26 cellular contexts compared by ENCODE assay signal in genomic region chr15:42080585-42081462, GRCh38. TPM values are rescaled to one million over a fixed set of nuclear protein-coding genes. Genes with fewer than 3 reads are reported as not detected.
A peak's percentile ranks its signal among the peaks of the same experiment; 100 is the strongest.
DNase-seq lines count a peak whose midpoint lies in the region; ATAC-seq, FAIRE-seq and TF ChIP-seq lines count a peak whose summit lies in the region.
"Had no signal": no experiment of that assay in that cellular context is flagged by ENCODE, and none has a peak within 500 bp of the region (broad histone marks: within the 10 kb centered on the region; RNA-seq: fewer than 3 reads in every experiment).

No MANE protein-coding gene starts in this region.

- TF ChIP-seq CTCF in cardiac fibroblast (IDR thresholded peaks at IDR 0.05; ENCODE audit: low read depth, low read length) = no peak
- peak in 2 of 3 experiments; percentile 9 to 38 for TF ChIP-seq CTCF in keratinocyte (optimal IDR thresholded peaks at IDR 0.05 in 1 of 3, IDR thresholded peaks at IDR 0.05 in 1 of 3, conservative IDR thresholded peaks at IDR 0.05 in 1 of 3; ENCODE audit: extremely low read depth in 1 of 3, insufficient read depth in 2 of 3, low read length in 3 of 3)

- H3K36me3 ChIP-seq in BLaER1 = no peaks in the 10 kb centered on the region
- no peaks in the 10 kb centered on the region for H3K36me3 ChIP-seq in keratinocyte (ENCODE audit: control insufficient read depth in 2 of 2, extremely low read depth in 1 of 2, insufficient read depth in 2 of 2, low read length in 2 of 2)
- H3K36me3 ChIP-seq: breast epithelium had no signal

- H3K9me1 ChIP-seq in keratinocyte (ENCODE audit: control insufficient read depth, extremely low read depth, insufficient read depth, low read length) = no peaks in the 10 kb centered on the region

- no peaks in the 10 kb centered on the region for H4K20me1 ChIP-seq in BLaER1
- H4K20me1 ChIP-seq in keratinocyte (ENCODE audit: control insufficient read depth, extremely low read depth, insufficient read depth, low read length) = no peaks in the 10 kb centered on the region

- dilution Hi-C loops in keratinocyte (cut with MboI; ENCODE audit: extremely low pct_ligation_motif_present, low sequenced_read_pairs) = no loop called here

- peak overlapping the region; percentile 29 for H3K4me2 ChIP-seq in BLaER1
- no peak overlapping the region for H3K4me2 ChIP-seq in keratinocyte (ENCODE audit: control insufficient read depth, extremely low read depth, insufficient read depth, low read depth, low read length)

- no peak overlapping the region for H3K4me3 ChIP-seq in BLaER1
- no peak overlapping the region for H3K4me3 ChIP-seq in cardiac fibroblast (replicated peaks in 1 of 2; ENCODE audit: low read depth in 2 of 2, low read length in 2 of 2)
- H3K4me3 ChIP-seq in keratinocyte (ENCODE audit: control insufficient read depth in 2 of 3, extremely low read depth in 1 of 3, insufficient read depth in 2 of 3, low read depth in 1 of 3, low read length in 3 of 3) = no peak overlapping the region
- H3K4me3 ChIP-seq: breast epithelium had no signal

- FAIRE-seq in keratinocyte (lab: Jason Lieb, UNC) = peak; percentile 90

- ATAC-seq in GM19324 (IDR thresholded peaks at IDR 0.05; ENCODE audit: low FRiP score, unreplicated experiment) (no peak), GM21526 (IDR thresholded peaks at IDR 0.05; ENCODE audit: low FRiP score, unreplicated experiment) (no peak)
- ATAC-seq: right cardiac atrium had no signal

- H3K9me3 ChIP-seq in BLaER1 = no peaks in the 10 kb centered on the region
- H3K9me3 ChIP-seq in keratinocyte (ENCODE audit: control insufficient read depth, low read depth, low read length) = no peaks in the 10 kb centered on the region
- H3K9me3 ChIP-seq: breast epithelium had no signal

- no peaks in the 10 kb centered on the region for H3K79me2 ChIP-seq in keratinocyte (ENCODE audit: control insufficient read depth, insufficient read depth, low read length)

- no peak overlapping the region for H3K27ac ChIP-seq in BLaER1
- no peak overlapping the region for H3K27ac ChIP-seq in keratinocyte (ENCODE audit: control insufficient read depth, insufficient read depth, low read length)
- H3K27ac ChIP-seq: breast epithelium, HL-60 had no signal

- DNase-seq in HT-29 (ENCODE audit: low spot score) (peak; percentile 22), cardiac fibroblast (ENCODE audit: low read depth in 2 of 2) (peak; percentile 19 to 48), keratinocyte (ENCODE audit: low read depth, low spot score) (no peak), T-helper 2 cell (no peak)
- DNase-seq in NK-92 treated with Interleukin-12 subunit alpha and Interleukin-12 subunit beta, amount 100 ng/mL, for 24 hours (lab: John Stamatoyannopoulos, UW) = no peak
- DNase-seq: activated CD4-positive, alpha-beta T cell treated with anti-CD3 and anti-CD28 coated beads, Interleukin-2, amount 50 U/mL, for 4 hours; activated naive CD4-positive, alpha-beta T cell treated with anti-CD3 and anti-CD28 coated beads, Interleukin-2, amount 50 U/mL, for 16 hours; activated T-cell treated with anti-CD3 and anti-CD28 coated beads, Interleukin-2, amount 50 U/mL, for 24 hours; DND-41; effector CD4-positive, alpha-beta T cell; GOT3; KG1; NCI-H2029 treated with DMSO at 0.1 percent for 48 hours; NCI-H510A treated with DMSO at 0.1 percent for 48 hours; nucleus accumbens; SHP77; stimulated activated naive CD4-positive, alpha-beta T cell; T-helper 1 cell had no signal

- H3K27me3 ChIP-seq in BLaER1 (no peaks in the 10 kb centered on the region), keratinocyte (ENCODE audit: control insufficient read depth, extremely low read depth, insufficient read depth, low read length) (no peaks in the 10 kb centered on the region)

- H2AFZ ChIP-seq in keratinocyte (ENCODE audit: control insufficient read depth, low read length) = no peak overlapping the region

- H3K9ac ChIP-seq in BLaER1 (no peak overlapping the region), keratinocyte (ENCODE audit: control insufficient read depth, extremely low read depth, insufficient read depth, low read length) (no peak overlapping the region)

- H3K4me1 ChIP-seq in BLaER1 (peaks cover 23% of the 10 kb centered on the region), keratinocyte (ENCODE audit: control insufficient read depth, extremely low read depth, insufficient read depth, low read length) (peaks cover 31% of the 10 kb centered on the region)
- H3K4me1 ChIP-seq: breast epithelium had no signal

RNA-seq across cellular contexts. Expression of gene PLA2G4D, which starts 13.5 kb away (rescaled TPM):
- 0.03 TPM in 1 of 2 replicates, not detected in the other for total RNA-seq in HT-29 (2014; rRNA removed; shearing (Covaris generic))
- 0.45 to 1.5 TPM (median 0.69 TPM) in 3 replicates for polyA plus RNA-seq in keratinocyte
- 11.3 TPM for polyA plus RNA-seq in keratinocyte (2011; ENCODE audit: low read depth)
- polyA plus RNA-seq in keratinocyte (2011; cell fraction: cytosol; rRNA removed) = 0.23 and 0.32 TPM in 2 replicates
- polyA plus RNA-seq in keratinocyte (2011; cell fraction: nucleus; rRNA removed) = 2.0 and 2.3 TPM in 2 replicates
- 0.37 and 24.3 TPM in 2 replicates for polyA plus RNA-seq in keratinocyte (2012; ENCODE audit: low replicate concordance)
- 0.42 to 1.5 TPM (median 0.49 TPM) in 3 replicates for polyA minus RNA-seq in keratinocyte
- polyA minus RNA-seq in keratinocyte (2011; cell fraction: cytosol; rRNA and poly(A)+ RNA removed) = 0.58 TPM
- polyA minus RNA-seq in keratinocyte (2011; cell fraction: nucleus; rRNA and poly(A)+ RNA removed) = 1.7 and 1.8 TPM in 2 replicates
- total RNA-seq: breast epithelium, fibroblast of villous mesenchyme, mucosa of gallbladder, right cardiac atrium had no signal
- polyA plus RNA-seq: right cardiac atrium had no signal

RNA-seq across cellular contexts. Expression of gene PLA2G4E, which starts 60.0 kb away (rescaled TPM):
- not detected in 2 replicates for total RNA-seq in HT-29 (2014; rRNA removed; shearing (Covaris generic))
- polyA plus RNA-seq in keratinocyte = 1.1 to 6.7 TPM (median 3.5 TPM) in 3 replicates
- 16.7 TPM for polyA plus RNA-seq in keratinocyte (2011; ENCODE audit: low read depth)
- polyA plus RNA-seq in keratinocyte (2011; cell fraction: cytosol; rRNA removed) = 1.0 and 1.7 TPM in 2 replicates
- polyA plus RNA-seq in keratinocyte (2011; cell fraction: nucleus; rRNA removed) = 7.9 and 10.2 TPM in 2 replicates
- 0.96 and 41.0 TPM in 2 replicates for polyA plus RNA-seq in keratinocyte (2012; ENCODE audit: low replicate concordance)
- 2.3 to 3.8 TPM (median 2.4 TPM) in 3 replicates for polyA minus RNA-seq in keratinocyte
- 1.3 TPM for polyA minus RNA-seq in keratinocyte (2011; cell fraction: cytosol; rRNA and poly(A)+ RNA removed)
- 5.5 and 6.4 TPM in 2 replicates for polyA minus RNA-seq in keratinocyte (2011; cell fraction: nucleus; rRNA and poly(A)+ RNA removed)
- total RNA-seq: breast epithelium, fibroblast of villous mesenchyme had no signal

Comparison
In these comparisons a context has a peak if more than half of its experiments do, and no peak if none do; other contexts are left out.
1. DNase-seq: peak in HT-29 (single experiment) and cardiac fibroblast (2 of 2); none in keratinocyte (single experiment), NK-92 treated with Interleukin-12 subunit alpha and Interleukin-12 subunit beta, amount 100 ng/mL, for 24 hours (single experiment) and T-helper 2 cell (0 of 5).